ENCODE assay signal across 19 cellular contexts in the genomic region with DNA sequence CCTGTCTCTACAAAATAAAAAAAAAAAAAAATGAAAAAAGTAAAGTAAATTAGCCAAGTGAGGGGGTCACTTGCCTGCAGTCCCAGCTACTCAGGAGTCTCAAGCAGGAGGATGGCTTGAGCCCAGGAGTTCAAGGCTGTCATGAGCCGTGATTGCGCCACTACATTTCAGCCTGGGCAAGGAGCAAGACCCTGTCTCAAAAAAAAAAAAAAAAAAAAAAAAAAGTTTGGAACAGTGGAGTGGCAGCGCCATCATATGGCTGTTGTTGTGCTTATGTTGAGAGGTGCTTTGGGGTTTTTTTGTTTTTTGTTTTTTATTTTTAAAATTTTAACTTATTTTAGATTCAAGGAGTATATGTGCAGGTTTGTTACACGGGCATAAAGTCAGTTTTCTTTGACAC. TPM values are rescaled to one million over a fixed set of nuclear protein-coding genes. Genes with fewer than 3 reads are reported as not detected.
DNase-seq lines count a peak whose midpoint lies in the region; ATAC-seq, FAIRE-seq and TF ChIP-seq lines count a peak whose summit lies in the region.
"Had no signal": no experiment of that assay in that cellular context is flagged by ENCODE, and none has a peak within 500 bp of the region (broad histone marks: within the 10 kb centered on the region; RNA-seq: fewer than 3 reads in every experiment).

No MANE protein-coding gene starts in this region.

- TF ChIP-seq EP300 in A549 (IDR thresholded peaks at IDR 0.05), result no peak

- WGBS in A549 (ENCODE audit: missing lambda C conversion rate), result 78% methylated on average over 4 of the region's 4 CpGs

- peaks cover 68% of the 10 kb centered on the region for H3F3A ChIP-seq in PC-9 (ENCODE audit: insufficient read depth, low read depth)

- H3K27ac Mint-ChIP-seq in stimulated activated memory B cell treated with anti-CD40 and anti-IgM and Interleukin-4, amounts not matched to agents 10 μg/mL and 1 μg/mL and 100 μg/mL, for 72 hours, result no peak overlapping the region
- no peak overlapping the region for H3K27ac Mint-ChIP-seq in activated CD8-positive, alpha-beta memory T cell treated with anti-CD3 and anti-CD28 coated beads, Interleukin-2, amount 10 ng/mL, durations not matched to agents 7 days and 5 days
- H3K27ac Mint-ChIP-seq: activated naive CD8-positive, alpha-beta T cell had no signal

- H3K27me3 Mint-ChIP-seq in stimulated activated memory B cell treated with anti-CD40 and anti-IgM and Interleukin-4, amounts not matched to agents 10 μg/mL and 1 μg/mL and 100 μg/mL, for 72 hours, result no peaks in the 10 kb centered on the region
- H3K27me3 Mint-ChIP-seq in activated CD8-positive, alpha-beta memory T cell treated with anti-CD3 and anti-CD28 coated beads, Interleukin-2, amount 10 ng/mL, durations not matched to agents 7 days and 5 days, result no peaks in the 10 kb centered on the region
- H3K27me3 Mint-ChIP-seq: activated naive CD8-positive, alpha-beta T cell had no signal

- peaks cover 88% of the 10 kb centered on the region for H3K79me2 ChIP-seq in PC-9 (ENCODE audit: low read depth)

- POLR2A ChIA-PET in A549 (lab: Yijun Ruan, JAX), result interaction anchor here (2.0 kb wide), 1 partner anchor 10 kb away, joined by 6 read pairs; the partner anchor contains the start of gene DNAJC21
- POLR2A ChIA-PET in PC-9 (lab: Charles Lee; ENCODE audit: unreplicated experiment), result no interaction called here

- intact Hi-C loops in PC-9 (cut with micrococcal nuclease; ENCODE audit: unreplicated experiment), result loop anchor here (5.0 to 10.0 kb wide), 2 partner anchors 332 to 1006 kb away; no protein-coding TSS in a partner anchor

- H3K4me1 ChIP-seq in A549, result peaks cover 41% of the 10 kb centered on the region
- H3K4me1 ChIP-seq in PC-9 (replicated peaks; ENCODE audit: insufficient read depth), result peaks cover 58% of the 10 kb centered on the region

- H3K27ac ChIP-seq in A549 (no peak overlapping the region), PC-9 (no peak overlapping the region; the same call in 1 of the 2 replicates)
- H3K27ac ChIP-seq: pancreas, spleen had no signal

- no peaks in the 10 kb centered on the region for H3K27me3 ChIP-seq in PC-9 (ENCODE audit: insufficient read depth, low read depth)
- H3K27me3 ChIP-seq: pancreas, spleen had no signal

- H3K9me2 ChIP-seq in PC-9 (ENCODE audit: insufficient read depth), result no peaks in the 10 kb centered on the region

- H3K4me3 ChIP-seq in A549 (no peak overlapping the region), GM12865 (ENCODE audit: low read depth, low read length) (no peak overlapping the region), PC-9 (no peak overlapping the region)
- H3K4me3 ChIP-seq: HAP-1, pancreas, spleen had no signal

- H3K36me3 Mint-ChIP-seq in stimulated activated memory B cell treated with anti-CD40 and anti-IgM and Interleukin-4, amounts not matched to agents 10 μg/mL and 1 μg/mL and 100 μg/mL, for 72 hours, result peaks cover 18% of the 10 kb centered on the region
- H3K36me3 Mint-ChIP-seq in activated CD8-positive, alpha-beta memory T cell treated with anti-CD3 and anti-CD28 coated beads, Interleukin-2, amount 10 ng/mL, durations not matched to agents 7 days and 5 days, result peaks cover 29% of the 10 kb centered on the region

- H4K20me1 ChIP-seq in PC-9 (ENCODE audit: insufficient read depth), result peaks cover 20% of the 10 kb centered on the region; the same call in 1 of the 2 replicates

- CTCF ChIA-PET in A549 (lab: Yijun Ruan, JAX), result interaction anchor here (1.2 kb wide), 1 partner anchor 454 kb away, joined by 3 read pairs; no protein-coding TSS in a partner anchor
- CTCF ChIA-PET in PC-9 (lab: Charles Lee), result interaction anchor here (0.7 kb wide), 3 partner anchors 61 to 441 kb away, joined by 4 to 8 read pairs (median 6); no protein-coding TSS in a partner anchor
- CTCF ChIA-PET in activated CD8-positive, alpha-beta memory T cell treated with anti-CD3 and anti-CD28 coated beads, Interleukin-2, amount 10 ng/mL, durations not matched to agents 7 days and 5 days (lab: Charles Lee), result interaction anchor here (0.7 to 1.2 kb wide), 2 partner anchors 9 to 10 kb away, joined by 4 read pairs; partner anchors contain the start of gene DNAJC21

- FAIRE-seq in A549 (lab: Jason Lieb, UNC), result no peak
- no peak for FAIRE-seq in H54 (lab: Jason Lieb, UNC)
- FAIRE-seq: pancreas had no signal

- 0 out of 5 replicates have a peak, but pooled peaks of 1 of the 2 experiments have one; percentile 13 for TF ChIP-seq RAD21 in A549 (conservative IDR thresholded peaks at IDR 0.05 in 1 of 2, IDR thresholded peaks at IDR 0.05 in 1 of 2)

- H2AFZ ChIP-seq in PC-9, result no peak overlapping the region

- H3K4me1 Mint-ChIP-seq in stimulated activated memory B cell treated with anti-CD40 and anti-IgM and Interleukin-4, amounts not matched to agents 10 μg/mL and 1 μg/mL and 100 μg/mL, for 72 hours, result peaks cover 32% of the 10 kb centered on the region
- peaks cover 38% of the 10 kb centered on the region for H3K4me1 Mint-ChIP-seq in activated CD8-positive, alpha-beta memory T cell treated with anti-CD3 and anti-CD28 coated beads, Interleukin-2, amount 10 ng/mL, durations not matched to agents 7 days and 5 days

- TF ChIP-seq POLR2A in A549 (IDR thresholded peaks at IDR 0.05; ENCODE audit: low read length) (no peak), erythroblast (IDR thresholded peaks at IDR 0.05; ENCODE audit: low read length) (no peak), H54 (IDR thresholded peaks at IDR 0.05; ENCODE audit: low read depth, low read length) (no peak)

- no peak for ATAC-seq in A549
- ATAC-seq in stimulated activated memory B cell treated with anti-CD40 and anti-IgM and Interleukin-4, amounts not matched to agents 10 μg/mL and 1 μg/mL and 100 μg/mL, for 72 hours, result no peak
- ATAC-seq in activated CD8-positive, alpha-beta memory T cell treated with anti-CD3 and anti-CD28 coated beads, Interleukin-2, amount 10 ng/mL, durations not matched to agents 7 days and 5 days, result no peak
- no peak for ATAC-seq in GM21825 (IDR thresholded peaks at IDR 0.05; ENCODE audit: unreplicated experiment)
- ATAC-seq: pancreas; stimulated activated naive CD8-positive, alpha-beta T cell treated with anti-CD3 and anti-CD28 coated beads, Interleukin-15, Interleukin-2, amounts not matched to agents 100 U/mL and 50 U/mL, for 24 hours had no signal

- no TSS peak for BruUV-seq in PC-9 (replicated peaks; lab: Mats Ljungman, UMichigan)

- H3K4me3 Mint-ChIP-seq in stimulated activated memory B cell treated with anti-CD40 and anti-IgM and Interleukin-4, amounts not matched to agents 10 μg/mL and 1 μg/mL and 100 μg/mL, for 72 hours, result no peak overlapping the region
- H3K4me3 Mint-ChIP-seq in activated CD8-positive, alpha-beta memory T cell treated with anti-CD3 and anti-CD28 coated beads, Interleukin-2, amount 10 ng/mL, durations not matched to agents 7 days and 5 days, result no peak overlapping the region
- H3K4me3 Mint-ChIP-seq: activated naive CD8-positive, alpha-beta T cell had no signal

- H3K4me2 ChIP-seq in A549 (no peak overlapping the region), PC-9 (no peak overlapping the region)

- H3K9me3 Mint-ChIP-seq in stimulated activated memory B cell treated with anti-CD40 and anti-IgM and Interleukin-4, amounts not matched to agents 10 μg/mL and 1 μg/mL and 100 μg/mL, for 72 hours, result no peaks in the 10 kb centered on the region
- H3K9me3 Mint-ChIP-seq in activated CD8-positive, alpha-beta memory T cell treated with anti-CD3 and anti-CD28 coated beads, Interleukin-2, amount 10 ng/mL, durations not matched to agents 7 days and 5 days (ENCODE audit: low read depth), result no peaks in the 10 kb centered on the region

- TF ChIP-seq CTCF in A549 (IDR thresholded peaks at IDR 0.05), result peak; percentile 27; the same call in 1 of the 3 replicates
- TF ChIP-seq CTCF in GM12865 (IDR thresholded peaks at IDR 0.05; ENCODE audit: insufficient read depth, low read depth, low read length, missing control alignments), result peak; percentile 12
- TF ChIP-seq CTCF in PC-9 (conservative IDR thresholded peaks at IDR 0.05), result peak; percentile 41; the same call in 1 of the 2 replicates

- H3K9me3 ChIP-seq in A549 (no peaks in the 10 kb centered on the region), PC-9 (ENCODE audit: insufficient read depth, low read depth) (no peaks in the 10 kb centered on the region; the same call in 1 of the 2 replicates)
- H3K9me3 ChIP-seq: HAP-1, pancreas, spleen had no signal

- H3K36me3 ChIP-seq in PC-9 (ENCODE audit: low read depth), result peaks cover 45% of the 10 kb centered on the region

- DNase-seq in A549 (ENCODE audit: low read depth in 1 of 2, low spot score in 1 of 2) (peak in 1 of 2 experiments; percentile 31), GM12865 (ENCODE audit: low read depth) (no peak), PC-9 (no peak), erythroblast (lab: John Stamatoyannopoulos, UW) (peak; percentile 25 to 41), H54 (ENCODE audit: insufficient read length, low spot score) (no peak)
- DNase-seq in activated CD8-positive, alpha-beta memory T cell treated with anti-CD3 and anti-CD28 coated beads, Interleukin-2, amount 10 ng/mL, durations not matched to agents 7 days and 5 days, result no peak
- DNase-seq: activated CD4-positive, CD25-positive, alpha-beta regulatory T cell treated with anti-CD3 and anti-CD28 coated beads, Interleukin-2, amount 50 U/mL, for 72 hours; caudate nucleus; head of caudate nucleus; Kasumi-1; NCI-H1694 treated with DMSO at 0.1 percent for 48 hours; NCI-H524 treated with DMSO at 0.1 percent for 48 hours; pancreas; spleen; stimulated activated naive CD8-positive, alpha-beta T cell treated with anti-CD3 and anti-CD28 coated beads, Interleukin-15, Interleukin-2, amounts not matched to agents 100 U/mL and 50 U/mL, for 24 hours had no signal

RNA-seq across cellular contexts. Expression of gene BRIX1, which starts 3.6 kb away (rescaled TPM):
- polyA plus RNA-seq in A549 (2011; rRNA removed) (56.2 and 88.5 TPM in 2 replicates), A549 (2017; fragmentation: RNase III; extraction: RNeasy Plus Mini Kit Qiagen cat#74134 plus additional on column Dnase treatment) (67.3 to 77.8 TPM (median 70.2 TPM) in 3 replicates)
- polyA plus RNA-seq in A549 (2012; cell fraction: cytosol; rRNA removed), result 23.3 and 24.9 TPM in 2 replicates
- 7.8 and 11.6 TPM in 2 replicates for polyA plus RNA-seq in A549 (2012; cell fraction: nucleus; rRNA removed)
- 14.3 and 16.5 TPM in 2 replicates for polyA minus RNA-seq in A549 (2011; rRNA and poly(A)+ RNA removed)
- 71.9 and 73.4 TPM in 2 replicates for total RNA-seq in PC-9 (2021)
- total RNA-seq in activated CD8-positive, alpha-beta memory T cell treated with anti-CD3 and anti-CD28 coated beads, Interleukin-2, amount 10 ng/mL, durations not matched to agents 7 days and 5 days, result 10 to 100 TPM; 42.2 to 58.0 TPM

RNA-seq across cellular contexts. Expression of gene RAD1, which starts 3.8 kb away (rescaled TPM):
- polyA plus RNA-seq in A549 (2011; rRNA removed) (37.2 and 41.4 TPM in 2 replicates), A549 (2017; fragmentation: RNase III; extraction: RNeasy Plus Mini Kit Qiagen cat#74134 plus additional on column Dnase treatment) (34.7 to 41.9 TPM (median 37.3 TPM) in 3 replicates)
- 22.6 and 24.8 TPM in 2 replicates for polyA plus RNA-seq in A549 (2012; cell fraction: cytosol; rRNA removed)
- polyA plus RNA-seq in A549 (2012; cell fraction: nucleus; rRNA removed), result 9.1 and 12.2 TPM in 2 replicates
- 23.9 and 25.7 TPM in 2 replicates for polyA minus RNA-seq in A549 (2011; rRNA and poly(A)+ RNA removed)
- 43.8 and 63.0 TPM in 2 replicates for total RNA-seq in PC-9 (2021)
- 10 to 100 TPM; 33.2 to 37.7 TPM for total RNA-seq in activated CD8-positive, alpha-beta memory T cell treated with anti-CD3 and anti-CD28 coated beads, Interleukin-2, amount 10 ng/mL, durations not matched to agents 7 days and 5 days

RNA-seq across cellular contexts. Expression of gene DNAJC21, which starts 10.3 kb away (rescaled TPM):
- 21.5 and 36.5 TPM in 2 replicates for polyA plus RNA-seq in A549 (2011; rRNA removed)
- polyA plus RNA-seq in A549 (2012; cell fraction: cytosol; rRNA removed), result 6.3 and 7.9 TPM in 2 replicates
- polyA plus RNA-seq in A549 (2012; cell fraction: nucleus; rRNA removed), result 3.2 and 4.5 TPM in 2 replicates
- 30.9 to 32.3 TPM (median 31.1 TPM) in 3 replicates for polyA plus RNA-seq in A549 (2017; fragmentation: RNase III; extraction: RNeasy Plus Mini Kit Qiagen cat#74134 plus additional on column Dnase treatment)
- 12.8 and 15.5 TPM in 2 replicates for polyA minus RNA-seq in A549 (2011; rRNA and poly(A)+ RNA removed)
- total RNA-seq in PC-9 (2021), result 111 and 128 TPM in 2 replicates
- total RNA-seq in activated CD8-positive, alpha-beta memory T cell treated with anti-CD3 and anti-CD28 coated beads, Interleukin-2, amount 10 ng/mL, durations not matched to agents 7 days and 5 days, result 10 to 100 TPM; 50.6 to 54.6 TPM

Comparison
In these comparisons a context has a peak if more than half of its experiments do, and no peak if none do; other contexts are left out.
1. DNase-seq: peak in erythroblast (2 of 2); none in GM12865 (single experiment), PC-9 (0 of 2), activated CD8-positive, alpha-beta memory T cell treated with anti-CD3 and anti-CD28 coated beads, Interleukin-2, amount 10 ng/mL, durations not matched to agents 7 days and 5 days (single experiment) and H54 (single experiment).
2. Peak in every context shown above with its lines, with median percentiles within 50 percentile points of each other: CTCF ChIP-seq.